Comparison of ENCODE assay signal across 16 cellular contexts in the genomic region with DNA sequence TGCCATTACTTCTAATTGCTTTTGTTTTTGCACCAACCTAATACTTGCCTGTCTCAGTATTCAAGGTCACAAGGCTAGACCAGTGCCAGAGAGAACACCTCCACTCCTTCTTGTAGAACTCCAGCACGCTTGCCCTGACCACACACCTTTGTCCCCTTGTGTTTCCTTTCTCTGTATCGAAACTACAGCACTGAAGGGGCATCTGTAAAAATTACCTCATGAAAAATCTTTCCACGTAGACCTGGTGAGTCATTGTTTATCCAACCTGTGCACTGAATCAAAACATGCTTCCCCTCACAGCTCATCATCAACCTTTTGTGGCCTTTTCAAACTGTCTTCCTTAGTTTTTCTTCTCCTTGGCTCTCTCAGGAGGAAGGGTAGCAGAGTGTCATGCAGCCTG.
A peak's percentile ranks its signal among the peaks of the same experiment; 100 is the strongest.
DNase-seq lines count a peak whose midpoint lies in the region; ATAC-seq lines count a peak whose summit lies in the region.
"Had no signal": no experiment of that assay in that cellular context is flagged by ENCODE, and none has a peak within 500 bp of the region (broad histone marks: within the 10 kb centered on the region; RNA-seq: fewer than 3 reads in every experiment).

No MANE protein-coding gene starts in this region.

- H3K9me3 Mint-ChIP-seq in stimulated activated naive CD8-positive, alpha-beta T cell treated with anti-CD3 and anti-CD28 coated beads, Interleukin-15, amount 100 ng/mL, for 72 hours: no peaks in the 10 kb centered on the region
- H3K9me3 Mint-ChIP-seq: activated T-cell treated with anti-CD3 and anti-CD28 coated beads, Interleukin-2, amount 50 U/mL, for 24 hours; T-helper 1 cell treated with Interleukin-12 subunit alpha and Interleukin-12 subunit beta and Interleukin-4 antibody, amounts not matched to agents 30 μg/mL and 1 μg/mL, for 36 hours had no signal

- no peak overlapping the region for H3K4me3 Mint-ChIP-seq in stimulated activated naive CD8-positive, alpha-beta T cell treated with anti-CD3 and anti-CD28 coated beads, Interleukin-15, amount 100 ng/mL, for 72 hours
- H3K4me3 Mint-ChIP-seq: activated T-cell treated with anti-CD3 and anti-CD28 coated beads, Interleukin-2, amount 50 U/mL, for 24 hours; T-helper 1 cell treated with Interleukin-12 subunit alpha and Interleukin-12 subunit beta and Interleukin-4 antibody, amounts not matched to agents 30 μg/mL and 1 μg/mL, for 36 hours had no signal

- H3K4me1 Mint-ChIP-seq in stimulated activated naive CD8-positive, alpha-beta T cell treated with anti-CD3 and anti-CD28 coated beads, Interleukin-15, amount 100 ng/mL, for 72 hours: peaks cover 14% of the 10 kb centered on the region

- peaks cover 17% of the 10 kb centered on the region for H3K27me3 Mint-ChIP-seq in stimulated activated naive CD8-positive, alpha-beta T cell treated with anti-CD3 and anti-CD28 coated beads, Interleukin-15, amount 100 ng/mL, for 72 hours

- no peak overlapping the region for H3K27ac ChIP-seq in epithelial cell of prostate
- H3K27ac ChIP-seq: GM23248 had no signal

- ATAC-seq in stimulated activated naive CD8-positive, alpha-beta T cell treated with anti-CD3 and anti-CD28 coated beads, Interleukin-15, amount 100 ng/mL, for 72 hours: peak; percentile 34
- no peak for ATAC-seq in stimulated activated naive CD8-positive, alpha-beta T cell treated with anti-CD3 and anti-CD28 coated beads, Interleukin-15, Interleukin-2, amounts not matched to agents 100 U/mL and 50 U/mL, for 24 hours

- no peak for DNase-seq in stimulated activated naive CD8-positive, alpha-beta T cell treated with anti-CD3 and anti-CD28 coated beads, Interleukin-15, amount 100 ng/mL, for 72 hours
- DNase-seq in stimulated activated naive CD8-positive, alpha-beta T cell treated with anti-CD3 and anti-CD28 coated beads, Interleukin-15, Interleukin-2, amounts not matched to agents 100 U/mL and 50 U/mL, for 24 hours: no peak
- peak; percentile 65 for DNase-seq in M059J (ENCODE audit: low read depth)
- DNase-seq in epithelial cell of prostate (ENCODE audit: low read depth, low spot score): peak; percentile 73
- no peak for DNase-seq in NCI-H526 treated with DMSO at 0.1 percent for 48 hours (lab: John Stamatoyannopoulos, UW)
- no peak for DNase-seq in stimulated activated CD4-positive, alpha-beta T cell treated with anti-CD3 and anti-CD28 coated beads, Interleukin-2, amount 100 ng/mL, for 24 hours
- no peak for DNase-seq in AG08395 (ENCODE audit: low spot score)
- DNase-seq in activated effector memory CD4-positive, alpha-beta T cell treated with Interleukin-2 at 50 U/mL for 16 hours: no peak
- DNase-seq: activated T-cell treated with anti-CD3 and anti-CD28 coated beads, Interleukin-2, amount 50 U/mL, for 24 hours; DMS153; effector CD4-positive, alpha-beta T cell; foreskin melanocyte; GM23248; MV-4-11; OCI-M1 had no signal

- no peak overlapping the region for H3K27ac Mint-ChIP-seq in stimulated activated naive CD8-positive, alpha-beta T cell treated with anti-CD3 and anti-CD28 coated beads, Interleukin-15, amount 100 ng/mL, for 72 hours
- H3K27ac Mint-ChIP-seq: activated T-cell treated with anti-CD3 and anti-CD28 coated beads, Interleukin-2, amount 50 U/mL, for 24 hours; T-helper 1 cell treated with Interleukin-12 subunit alpha and Interleukin-12 subunit beta and Interleukin-4 antibody, amounts not matched to agents 30 μg/mL and 1 μg/mL, for 36 hours had no signal

Comparison
In these comparisons a context has a peak if more than half of its experiments do, and no peak if none do; other contexts are left out.
1. DNase-seq: peak in M059J (single experiment) and epithelial cell of prostate (single experiment); none in stimulated activated naive CD8-positive, alpha-beta T cell treated with anti-CD3 and anti-CD28 coated beads, Interleukin-15, amount 100 ng/mL, for 72 hours (0 of 2), stimulated activated naive CD8-positive, alpha-beta T cell treated with anti-CD3 and anti-CD28 coated beads, Interleukin-15, Interleukin-2, amounts not matched to agents 100 U/mL and 50 U/mL, for 24 hours (single experiment), NCI-H526 treated with DMSO at 0.1 percent for 48 hours (single experiment), stimulated activated CD4-positive, alpha-beta T cell treated with anti-CD3 and anti-CD28 coated beads, Interleukin-2, amount 100 ng/mL, for 24 hours (0 of 2), AG08395 (single experiment) and activated effector memory CD4-positive, alpha-beta T cell treated with Interleukin-2 at 50 U/mL for 16 hours (single experiment).